ENCODE assay signal across 13 cellular contexts in genomic region chr10:62057872-62058271, GRCh38.
A peak's percentile ranks its signal among the peaks of the same experiment; 100 is the strongest.
DNase-seq lines count a peak whose midpoint lies in the region; ATAC-seq and TF ChIP-seq lines count a peak whose summit lies in the region.
"Had no signal": no experiment of that assay in that cellular context is flagged by ENCODE, and none has a peak within 500 bp of the region (broad histone marks: within the 10 kb centered on the region; RNA-seq: fewer than 3 reads in every experiment).

No MANE protein-coding gene starts in this region.

- H3K36me3 ChIP-seq in left ventricle myocardium inferior (peaks cover 28% of the 10 kb centered on the region), osteoblast (ENCODE audit: insufficient read depth, low read length) (peaks cover 95% of the 10 kb centered on the region), upper lobe of right lung (peaks cover 30% of the 10 kb centered on the region)

- intact Hi-C loops in left ventricle myocardium inferior (cut with micrococcal nuclease): no loop called here
- intact Hi-C loops in Right ventricle myocardium superior (cut with DNase I): no loop called here
- intact Hi-C loops in dorsolateral prefrontal cortex (cut with DNase I): loop anchor here in 1 of 2 donors (10.0 kb wide), 1 partner anchor 317 kb away; the partner anchor contains the start of gene ZNF365
- intact Hi-C loops in upper lobe of right lung (cut with DNase I): no loop called here

- H3K4me2 ChIP-seq in osteoblast (ENCODE audit: insufficient read depth, low read length): peak overlapping the region; percentile 26

- TF ChIP-seq CTCF in left ventricle myocardium inferior (IDR thresholded peaks at IDR 0.05; ENCODE audit: borderline replicate concordance): no peak
- no peak for TF ChIP-seq CTCF in dorsolateral prefrontal cortex (IDR thresholded peaks at IDR 0.05 in 54 of 56, conservative IDR thresholded peaks at IDR 0.05 in 2 of 56; ENCODE audit: low read depth in 1 of 56, partially characterized antibody in 56 of 56)
- no peak for TF ChIP-seq CTCF in osteoblast (IDR thresholded peaks at IDR 0.05; ENCODE audit: extremely low read depth, low read depth, low read length)
- no peak for TF ChIP-seq CTCF in upper lobe of right lung (IDR thresholded peaks at IDR 0.05)
- TF ChIP-seq CTCF in omental fat pad (IDR thresholded peaks at IDR 0.05): no peak

- H3K27ac ChIP-seq in left ventricle myocardium inferior (replicated peaks) (peak overlapping the region; percentile 94), dorsolateral prefrontal cortex (peak overlapping the region in 56 of 59 donors; percentile 1 to 99 (median 70)), osteoblast (ENCODE audit: low read depth, low read length) (peak overlapping the region; percentile 44), upper lobe of right lung (peak overlapping the region; percentile 52)

- H3K4me1 ChIP-seq in left ventricle myocardium inferior: peaks cover 99% of the 10 kb centered on the region
- peaks cover 78% of the 10 kb centered on the region for H3K4me1 ChIP-seq in osteoblast (ENCODE audit: insufficient read depth, low read length)
- peaks cover 50% of the 10 kb centered on the region for H3K4me1 ChIP-seq in upper lobe of right lung

- H3K4me3 ChIP-seq in left ventricle myocardium inferior (peak overlapping the region; percentile 68), dorsolateral prefrontal cortex (peak overlapping the region in 39 of 59 donors; percentile 1 to 81 (median 21)), osteoblast (ENCODE audit: insufficient read depth, low read length) (no peak overlapping the region), upper lobe of right lung (peak overlapping the region; percentile 17)

- ATAC-seq in Right ventricle myocardium superior (ENCODE audit: poor library complexity) (no peak), upper lobe of right lung (no peak), GM18517 (IDR thresholded peaks at IDR 0.05; ENCODE audit: unreplicated experiment) (no peak), omental fat pad (ENCODE audit: low FRiP score) (no peak)

- H3K9me3 ChIP-seq in left ventricle myocardium inferior (replicated peaks) (no peaks in the 10 kb centered on the region), osteoblast (ENCODE audit: low read depth, low read length) (no peaks in the 10 kb centered on the region), upper lobe of right lung (no peaks in the 10 kb centered on the region)

- H3K27me3 ChIP-seq in left ventricle myocardium inferior (ENCODE audit: low read depth) (no peaks in the 10 kb centered on the region), dorsolateral prefrontal cortex (no peaks in the 10 kb centered on the region), osteoblast (ENCODE audit: insufficient read depth, low read length) (no peaks in the 10 kb centered on the region), upper lobe of right lung (no peaks in the 10 kb centered on the region)

- H4K20me1 ChIP-seq in osteoblast (ENCODE audit: insufficient read depth, low read length): peaks cover 59% of the 10 kb centered on the region

- DNase-seq in left ventricle myocardium inferior: no peak
- no peak for DNase-seq in Right ventricle myocardium superior
- no peak for DNase-seq in dorsolateral prefrontal cortex
- no peak for DNase-seq in osteoblast (ENCODE audit: insufficient read length, low spot score, missing footprints)
- no peak for DNase-seq in upper lobe of right lung
- DNase-seq in globus pallidus (ENCODE audit: low spot score): no peak
- no peak for DNase-seq in omental fat pad (ENCODE audit: low spot score)
- DNase-seq: C1 segment of cervical spinal cord; effector CD4-positive, alpha-beta T cell; NCI-H1105 treated with DMSO at 0.1 percent for 48 hours; NCI-H524 treated with DMSO at 0.1 percent for 48 hours; stimulated activated CD4-positive, alpha-beta T cell treated with anti-CD3 and anti-CD28 coated beads, Interleukin-15, amount 100 ng/mL, for 24 hours had no signal

- peaks cover 87% of the 10 kb centered on the region for H3K79me2 ChIP-seq in osteoblast (ENCODE audit: insufficient read depth, low read length)

- H2AFZ ChIP-seq in osteoblast (ENCODE audit: low read length): no peak overlapping the region

Comparison
In these comparisons a context has a peak if more than half of its experiments do, and no peak if none do; other contexts are left out.
1. H3K27ac ChIP-seq: peak in every context shown above with its lines; median percentile 94 in left ventricle myocardium inferior; 70 in dorsolateral prefrontal cortex; 52 in upper lobe of right lung; 44 in osteoblast.